ENCODE assay signal across 8 cellular contexts in the genomic region with DNA sequence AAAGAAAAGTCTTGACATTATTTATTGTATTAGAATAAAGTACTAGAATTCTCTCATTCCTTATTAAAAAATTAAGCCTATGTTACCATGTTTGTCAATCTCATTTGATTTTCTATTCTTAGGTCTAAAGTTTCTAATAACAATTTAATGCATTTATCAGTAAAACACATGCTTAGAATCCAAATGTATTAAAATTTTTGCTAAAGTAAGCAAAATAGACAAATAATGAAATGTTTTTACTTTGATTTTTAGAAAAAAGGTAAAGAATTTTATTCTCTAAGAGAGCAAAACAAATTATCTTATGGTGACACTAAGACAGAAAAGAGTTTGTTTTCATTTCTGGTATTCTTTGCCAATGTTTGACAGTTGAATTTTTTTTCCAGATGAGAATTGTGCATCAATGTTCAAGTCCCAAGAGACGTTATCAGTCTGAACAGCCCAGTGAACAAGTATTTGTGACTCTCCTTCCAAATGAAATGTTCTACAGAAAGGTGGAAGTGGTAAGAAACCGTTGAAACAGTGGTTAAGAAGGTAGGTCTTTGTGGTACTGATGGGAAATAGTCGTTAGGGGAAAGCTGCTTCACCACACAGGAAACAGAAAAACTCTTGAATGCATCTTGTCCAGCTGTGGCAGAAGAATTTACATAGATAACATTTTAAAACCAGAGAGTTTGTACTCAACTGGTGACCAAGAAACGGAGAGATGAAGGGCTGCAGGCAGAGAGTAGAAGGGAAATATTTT.
DNase-seq lines count a peak whose midpoint lies in the region; ATAC-seq and TF ChIP-seq lines count a peak whose summit lies in the region.

No MANE protein-coding gene starts in this region.

- no peaks in the 10 kb centered on the region for H4K20me1 ChIP-seq in DOHH2 (ENCODE audit: control insufficient read depth, insufficient read depth, low read depth, low read length)

- H3K4me2 ChIP-seq in DOHH2 (ENCODE audit: low read length) = peak overlapping the region; percentile 70

- H3K9me3 Mint-ChIP-seq in activated naive CD8-positive, alpha-beta T cell treated with anti-CD3 and anti-CD28 coated beads for 36 hours = no peaks in the 10 kb centered on the region

- peaks cover 3% of the 10 kb centered on the region for H3K27me3 Mint-ChIP-seq in activated naive CD8-positive, alpha-beta T cell treated with anti-CD3 and anti-CD28 coated beads for 36 hours

- peak overlapping the region; percentile 98 for H3K27ac ChIP-seq in DOHH2 (ENCODE audit: low read depth, low read length)
- no peak overlapping the region for H3K27ac ChIP-seq in upper lobe of right lung

- peak; percentile 94 for ATAC-seq in HG03558 (IDR thresholded peaks at IDR 0.05; ENCODE audit: extremely low read depth, unreplicated experiment)
- ATAC-seq in upper lobe of right lung = no peak
- ATAC-seq in Right ventricle myocardium inferior = no peak

- DNase-seq in GM20000 (ENCODE audit: low spot score) = peak; percentile 54
- peak; percentile 6 for DNase-seq in activated naive CD8-positive, alpha-beta T cell treated with anti-CD3 and anti-CD28 coated beads for 36 hours
- DNase-seq in upper lobe of right lung = no peak
- DNase-seq in Right ventricle myocardium inferior (ENCODE audit: missing footprints) = no peak
- DNase-seq in COLO668 (lab: John Stamatoyannopoulos, UW; ENCODE audit: unreplicated experiment) = no peak
- DNase-seq in hypothalamus (lab: John Stamatoyannopoulos, UW) = no peak

- no peaks in the 10 kb centered on the region for H3K27me3 ChIP-seq in DOHH2 (ENCODE audit: control insufficient read depth, low read length)
- no peaks in the 10 kb centered on the region for H3K27me3 ChIP-seq in upper lobe of right lung

- H3K36me3 Mint-ChIP-seq in activated naive CD8-positive, alpha-beta T cell treated with anti-CD3 and anti-CD28 coated beads for 36 hours = no peaks in the 10 kb centered on the region

- H3K9me2 ChIP-seq in DOHH2 (replicated peaks; ENCODE audit: control insufficient read depth, low read length) = no peaks in the 10 kb centered on the region

- peak overlapping the region; percentile 16 for H3K4me3 Mint-ChIP-seq in activated naive CD8-positive, alpha-beta T cell treated with anti-CD3 and anti-CD28 coated beads for 36 hours

- TF ChIP-seq CTCF in DOHH2 (IDR thresholded peaks at IDR 0.05; ENCODE audit: low read depth, low read length, poor library complexity, severe bottlenecking) (no peak), GM20000 (IDR thresholded peaks at IDR 0.05; ENCODE audit: extremely low read depth, missing control alignments) (no peak), upper lobe of right lung (IDR thresholded peaks at IDR 0.05) (no peak)

- H3K36me3 ChIP-seq in DOHH2 (ENCODE audit: control insufficient read depth, low read length) (peaks cover 54% of the 10 kb centered on the region), upper lobe of right lung (no peaks in the 10 kb centered on the region)

- H3K9me3 ChIP-seq in DOHH2 (ENCODE audit: control insufficient read depth, insufficient read depth, low read length) (peaks cover 13% of the 10 kb centered on the region; the same call in 1 of the 2 replicates), upper lobe of right lung (no peaks in the 10 kb centered on the region)

- H3F3A ChIP-seq in DOHH2 (ENCODE audit: control insufficient read depth, insufficient read depth) = peaks cover 26% of the 10 kb centered on the region

- H3K4me3 ChIP-seq in DOHH2 (ENCODE audit: low read length) (peak overlapping the region; percentile 44), upper lobe of right lung (no peak overlapping the region)

- H3K79me2 ChIP-seq in DOHH2 (ENCODE audit: control insufficient read depth, low read length) = peaks cover 23% of the 10 kb centered on the region

- peak overlapping the region; percentile 55 for H3K27ac Mint-ChIP-seq in activated naive CD8-positive, alpha-beta T cell treated with anti-CD3 and anti-CD28 coated beads for 36 hours

- intact Hi-C loops in upper lobe of right lung (cut with DNase I) (no loop called here), Right ventricle myocardium inferior (cut with DNase I) (no loop called here)

- H3K4me1 Mint-ChIP-seq in activated naive CD8-positive, alpha-beta T cell treated with anti-CD3 and anti-CD28 coated beads for 36 hours = peaks cover 20% of the 10 kb centered on the region

- H3K4me1 ChIP-seq in DOHH2 (ENCODE audit: control insufficient read depth, low read length) (peaks cover 92% of the 10 kb centered on the region), upper lobe of right lung (no peaks in the 10 kb centered on the region)

Comparison
In these comparisons a context has a peak if more than half of its experiments do, and no peak if none do; other contexts are left out.
1. DNase-seq: peak in GM20000 (single experiment) and activated naive CD8-positive, alpha-beta T cell treated with anti-CD3 and anti-CD28 coated beads for 36 hours (single experiment); none in upper lobe of right lung (single experiment), Right ventricle myocardium inferior (single experiment), COLO668 (single experiment) and hypothalamus (0 of 51).